1 cellular context compared by ENCODE assay signal in genomic region chr6:30614843-30615218, GRCh38.
TF ChIP-seq lines count a peak whose summit lies in the region.

No MANE protein-coding gene starts in this region.

TF ChIP-seq in HepG2, 621 proteins besides CTCF, POLR2A, EP300 and RAD21 (continued from another document and continues in another):
- no peak for TF ChIP-seq ATM (IDR thresholded peaks at IDR 0.05; ENCODE audit: borderline replicate concordance)
- TF ChIP-seq HOXA9 (CRISPR knock-in tag; IDR thresholded peaks at IDR 0.05; ENCODE audit: borderline replicate concordance): no peak
- TF ChIP-seq YEATS4 (CRISPR knock-in tag; IDR thresholded peaks at IDR 0.05; ENCODE audit: borderline replicate concordance): peak; percentile 68
- no peak for TF ChIP-seq CCAR2 (optimal IDR thresholded peaks at IDR 0.05; ENCODE audit: low read depth, low read length)
- TF ChIP-seq ZNF329 (CRISPR knock-in tag; IDR thresholded peaks at IDR 0.05; ENCODE audit: low read depth): no peak
- no peak for TF ChIP-seq ZNF441 (CRISPR knock-in tag; IDR thresholded peaks at IDR 0.05; ENCODE audit: borderline replicate concordance)
- no peak for TF ChIP-seq ZMYM2 (CRISPR knock-in tag; IDR thresholded peaks at IDR 0.05)
- no peak for TF ChIP-seq SNRNP70 (IDR thresholded peaks at IDR 0.05; ENCODE audit: low read depth, low read length)
- no peak; the same call in 1 of the 2 replicates for TF ChIP-seq ZNF704 (CRISPR knock-in tag; IDR thresholded peaks at IDR 0.05; ENCODE audit: borderline replicate concordance)
- TF ChIP-seq NFKBIZ (CRISPR knock-in tag; IDR thresholded peaks at IDR 0.05): no peak
- TF ChIP-seq ATF5 (CRISPR knock-in tag; IDR thresholded peaks at IDR 0.05; ENCODE audit: low read depth): no peak; the same call in 1 of the 2 replicates
- TF ChIP-seq ZNF510 (CRISPR knock-in tag; IDR thresholded peaks at IDR 0.05; ENCODE audit: low read depth): no peak
- no peak for TF ChIP-seq AKNA (CRISPR knock-in tag; IDR thresholded peaks at IDR 0.05; ENCODE audit: borderline replicate concordance)
- TF ChIP-seq POGZ (CRISPR knock-in tag; IDR thresholded peaks at IDR 0.05): 0 out of 2 replicates have a peak, but pooled peaks have one; percentile 32
- TF ChIP-seq ZBTB1 (CRISPR knock-in tag; IDR thresholded peaks at IDR 0.05; ENCODE audit: borderline replicate concordance): no peak
- TF ChIP-seq CENPBD1 (CRISPR knock-in tag; IDR thresholded peaks at IDR 0.05; ENCODE audit: borderline replicate concordance, low read depth): no peak
- TF ChIP-seq HIC2 (CRISPR knock-in tag; IDR thresholded peaks at IDR 0.05; ENCODE audit: low read depth): no peak
- TF ChIP-seq RFX3 (CRISPR knock-in tag; IDR thresholded peaks at IDR 0.05): no peak
- TF ChIP-seq NFATC3 (CRISPR knock-in tag; IDR thresholded peaks at IDR 0.05): no peak
- no peak for TF ChIP-seq ATF7-NPFF (CRISPR knock-in tag; IDR thresholded peaks at IDR 0.05; ENCODE audit: low read depth)
- TF ChIP-seq ZNF275 (CRISPR knock-in tag; IDR thresholded peaks at IDR 0.05; ENCODE audit: borderline replicate concordance): no peak
- no peak for TF ChIP-seq HES4 (CRISPR knock-in tag; IDR thresholded peaks at IDR 0.05; ENCODE audit: borderline replicate concordance)
- 0 out of 2 replicates have a peak, but pooled peaks have one; percentile 5 for TF ChIP-seq HINFP (CRISPR knock-in tag; IDR thresholded peaks at IDR 0.05; ENCODE audit: low read depth)
- no peak for TF ChIP-seq SETDB1 (CRISPR knock-in tag; IDR thresholded peaks at IDR 0.05; ENCODE audit: borderline replicate concordance)
- no peak for TF ChIP-seq PCBP1 (IDR thresholded peaks at IDR 0.05; ENCODE audit: borderline replicate concordance, low read depth, low read length)
- TF ChIP-seq ZNF343 (CRISPR knock-in tag; IDR thresholded peaks at IDR 0.05): no peak
- TF ChIP-seq MED13 (CRISPR knock-in tag; IDR thresholded peaks at IDR 0.05): no peak
- TF ChIP-seq ZSCAN31 (CRISPR knock-in tag; IDR thresholded peaks at IDR 0.05; ENCODE audit: low read depth): peak; percentile 48; the same call in 1 of the 2 replicates
- no peak for TF ChIP-seq SSRP1 (CRISPR knock-in tag; IDR thresholded peaks at IDR 0.05)
- 0 out of 2 replicates have a peak, but pooled peaks have one; percentile 48 for TF ChIP-seq ZSCAN9 (CRISPR knock-in tag; IDR thresholded peaks at IDR 0.05; ENCODE audit: borderline replicate concordance)
- TF ChIP-seq ZNF460 (CRISPR knock-in tag; IDR thresholded peaks at IDR 0.05; ENCODE audit: borderline replicate concordance): no peak
- no peak for TF ChIP-seq BCL6 (CRISPR knock-in tag; IDR thresholded peaks at IDR 0.05)
- no peak for TF ChIP-seq BRD4 (CRISPR knock-in tag; IDR thresholded peaks at IDR 0.05)
- TF ChIP-seq MAZ (IDR thresholded peaks at IDR 0.05; ENCODE audit: borderline replicate concordance, low read depth, low read length): no peak
- 0 out of 2 replicates have a peak, but pooled peaks have one; percentile 16 for TF ChIP-seq MAZ (CRISPR knock-in tag; IDR thresholded peaks at IDR 0.05; ENCODE audit: low read depth)
- peak in 1 of 2 experiments; percentile 33; a peak in 1 of 4 replicates for TF ChIP-seq HMGXB4 (CRISPR knock-in tag; IDR thresholded peaks at IDR 0.05; ENCODE audit: borderline replicate concordance in 1 of 2, low read depth in 1 of 2)
- TF ChIP-seq JUN (CRISPR knock-in tag; IDR thresholded peaks at IDR 0.05): 0 out of 2 replicates have a peak, but pooled peaks have one; percentile 16
- TF ChIP-seq SIN3A (IDR thresholded peaks at IDR 0.05; ENCODE audit: borderline replicate concordance, low read depth, low read length): 0 out of 2 replicates have a peak, but pooled peaks have one; percentile 32
- TF ChIP-seq ARNT2 (CRISPR knock-in tag; IDR thresholded peaks at IDR 0.05; ENCODE audit: low read depth): 0 out of 2 replicates have a peak, but pooled peaks have one; percentile 10
- TF ChIP-seq SP5 (CRISPR knock-in tag; IDR thresholded peaks at IDR 0.05; ENCODE audit: borderline replicate concordance, low read depth): peak; percentile 96
- TF ChIP-seq PLRG1 (conservative IDR thresholded peaks at IDR 0.05): no peak
- no peak for TF ChIP-seq ZNF770 (CRISPR knock-in tag; IDR thresholded peaks at IDR 0.05)
- TF ChIP-seq ZKSCAN1 (IDR thresholded peaks at IDR 0.05; ENCODE audit: low read length): no peak
- no peak for TF ChIP-seq HNRNPLL (IDR thresholded peaks at IDR 0.05; ENCODE audit: low read depth, low read length, poor library complexity, severe bottlenecking)
- no peak for TF ChIP-seq ZNF597 (CRISPR knock-in tag; IDR thresholded peaks at IDR 0.05)
- TF ChIP-seq DR1 (CRISPR knock-in tag; IDR thresholded peaks at IDR 0.05): no peak
- no peak for TF ChIP-seq TEF (CRISPR knock-in tag; IDR thresholded peaks at IDR 0.05)
- no peak for TF ChIP-seq ZNF33B (CRISPR knock-in tag; IDR thresholded peaks at IDR 0.05)
- TF ChIP-seq ZNF883 (CRISPR knock-in tag; IDR thresholded peaks at IDR 0.05; ENCODE audit: not compliant biosample characterization): no peak
- no peak for TF ChIP-seq HNRNPK (IDR thresholded peaks at IDR 0.05; ENCODE audit: low read depth, low read length, poor library complexity, severe bottlenecking)
